In genomic region chr1:95041491-95042165, GRCh38 we compare ENCODE assay signal across 8 cellular contexts. TPM values are rescaled to one million over a fixed set of nuclear protein-coding genes. Genes with fewer than 3 reads are reported as not detected.
DNase-seq lines count a peak whose midpoint lies in the region; ATAC-seq and TF ChIP-seq lines count a peak whose summit lies in the region.

No MANE protein-coding gene starts in this region.

- H3K27ac ChIP-seq in breast epithelium (no peak overlapping the region), thoracic aorta (no peak overlapping the region)

- no peaks in the 10 kb centered on the region for H3K9me3 Mint-ChIP-seq in natural killer cell

- H3K4me3 ChIP-seq in breast epithelium (no peak overlapping the region), thoracic aorta (no peak overlapping the region)

- DNase-seq in DMS 273 (lab: John Stamatoyannopoulos, UW; ENCODE audit: unreplicated experiment) (peak; percentile 80), DMS 273 treated with DMSO at 0.1 percent for 48 hours (lab: John Stamatoyannopoulos, UW) (no peak), NCI-H69 (lab: John Stamatoyannopoulos, UW) (peak; percentile 51), breast epithelium (ENCODE audit: low spot score in 2 of 2) (peak in 1 of 2 donors; percentile 68), kidney tubule cell (ENCODE audit: low spot score) (peak; percentile 84), thoracic aorta (ENCODE audit: low spot score) (no peak), natural killer cell (no peak)

- H3K4me1 ChIP-seq in breast epithelium (no peaks in the 10 kb centered on the region), thoracic aorta (ENCODE audit: control insufficient read depth in 1 of 2, low read depth in 2 of 2) (peaks cover 4 to 22% of the 10 kb centered on the region in 2 donors)

- H3K36me3 Mint-ChIP-seq in natural killer cell: no peaks in the 10 kb centered on the region

- H3K27me3 Mint-ChIP-seq in natural killer cell (ENCODE audit: low read depth in 2 of 2): no peaks in the 10 kb centered on the region

- H3K36me3 ChIP-seq in breast epithelium: no peaks in the 10 kb centered on the region
- no peaks in the 10 kb centered on the region for H3K36me3 ChIP-seq in thoracic aorta

- H3K4me1 Mint-ChIP-seq in natural killer cell: no peaks in the 10 kb centered on the region

- TF ChIP-seq CTCF in breast epithelium (IDR thresholded peaks at IDR 0.05): peak; percentile 91 to 93 (median 93)
- TF ChIP-seq CTCF in thoracic aorta (IDR thresholded peaks at IDR 0.05): peak; percentile 79
- TF ChIP-seq CTCF in natural killer cell (IDR thresholded peaks at IDR 0.05): no peak

- intact Hi-C loops in breast epithelium (cut with DNase I; ENCODE audit: low total_unique reads) (loop anchor here (10.0 kb wide), 1 partner anchor 187 kb away; no protein-coding TSS in a partner anchor), natural killer cell (cut with micrococcal nuclease) (no loop called here)

- no peaks in the 10 kb centered on the region for H3K9me3 ChIP-seq in breast epithelium
- H3K9me3 ChIP-seq in thoracic aorta: no peaks in the 10 kb centered on the region

- H3K4me3 Mint-ChIP-seq in natural killer cell: no peak overlapping the region

- peak; percentile 66 for ATAC-seq in HG03342 (IDR thresholded peaks at IDR 0.05; ENCODE audit: unreplicated experiment)
- ATAC-seq in thoracic aorta (ENCODE audit: insufficient number of reproducible peaks, low FRiP score, low read depth): no peak
- ATAC-seq in natural killer cell: no peak

- H3K27ac Mint-ChIP-seq in natural killer cell: no peak overlapping the region

- H3K27me3 ChIP-seq in breast epithelium: no peaks in the 10 kb centered on the region
- no peaks in the 10 kb centered on the region for H3K27me3 ChIP-seq in thoracic aorta (replicated peaks; ENCODE audit: insufficient read depth)

- no peak for TF ChIP-seq POLR2A in breast epithelium (IDR thresholded peaks at IDR 0.05)

RNA-seq across cellular contexts. Expression of gene ALG14, which starts 31.1 kb away (rescaled TPM):
- 1 to 10 TPM; 1.2 to 1.6 (median 1.4) TPM for total RNA-seq in breast epithelium
- total RNA-seq in thoracic aorta: 1 to 10 TPM; 1.6 TPM
- total RNA-seq in natural killer cell: 1 to 10 TPM in 2 of 3 donors, under 1 TPM in 1; 0.48 to 2.3 (median 1.1) TPM

Comparison
In these comparisons a context has a peak if more than half of its experiments do, and no peak if none do; other contexts are left out.
1. DNase-seq: peak in DMS 273 (single experiment), NCI-H69 (single experiment) and kidney tubule cell (single experiment); none in DMS 273 treated with DMSO at 0.1 percent for 48 hours (single experiment), thoracic aorta (single experiment) and natural killer cell (single experiment).